34 cellular contexts compared by ENCODE assay signal in genomic region chr13:66528903-66529576, GRCh38.
DNase-seq lines count a peak whose midpoint lies in the region; ATAC-seq, FAIRE-seq and TF ChIP-seq lines count a peak whose summit lies in the region.
"Had no signal": no experiment of that assay in that cellular context is flagged by ENCODE, and none has a peak within 500 bp of the region (broad histone marks: within the 10 kb centered on the region; RNA-seq: fewer than 3 reads in every experiment).

No MANE protein-coding gene starts in this region.

- H3K9ac ChIP-seq in K562 (ENCODE audit: insufficient read depth in 1 of 2, low read depth in 2 of 2, low read length in 2 of 2) = no peak overlapping the region

- no peaks in the 10 kb centered on the region for H4K20me1 ChIP-seq in K562 (replicated peaks; ENCODE audit: control insufficient read depth, insufficient read depth, low read length)

- in situ Hi-C loops in K562 (cut with MboI) = no loop called here

- CTCF ChIA-PET in K562 (lab: Yijun Ruan, JAX; ENCODE audit: low intra/inter-chr PET ratio) = no interaction called here

- no peak for TF ChIP-seq EP300 in K562 (IDR thresholded peaks at IDR 0.05; ENCODE audit: low read length)

- intact Hi-C loops in K562 (cut with micrococcal nuclease) (no loop called here), thyroid gland (cut with DNase I) (no loop called here)

- no peaks in the 10 kb centered on the region for H3K9me1 ChIP-seq in K562 (ENCODE audit: control insufficient read depth, insufficient read depth, low read length)

- no peak overlapping the region for H2AFZ ChIP-seq in K562 (ENCODE audit: low read depth, low read length)

- H3K4me2 ChIP-seq in K562 (ENCODE audit: insufficient read depth, low read length) = no peak overlapping the region

- H3K9me3 Mint-ChIP-seq in type B pancreatic cell = no peaks in the 10 kb centered on the region
- H3K9me3 Mint-ChIP-seq: activated T-helper 1 cell treated with anti-CD3 and anti-CD28 coated beads, Interleukin-12 subunit alpha, Interleukin-12 subunit beta, Interleukin-2, Interleukin-4 antibody, amounts not matched to agents 30 ng/mL and 10 ng/mL and 1 ng/mL, durations not matched to agents 14 hours and 24 hours and 36 hours had no signal

- peaks cover 42% of the 10 kb centered on the region for H3K4me1 Mint-ChIP-seq in type B pancreatic cell (ENCODE audit: unreplicated experiment)
- H3K4me1 Mint-ChIP-seq: stimulated activated effector memory CD8-positive, alpha-beta T cell treated with anti-CD3 and anti-CD28 coated beads, Interleukin-12 subunit alpha, Interleukin-12 subunit beta, amount 100 ng/mL, for 72 hours; T-cell had no signal

- no peak for TF ChIP-seq CTCF in K562 (IDR thresholded peaks at IDR 0.05 in 2 of 3, conservative IDR thresholded peaks at IDR 0.05 in 1 of 3; ENCODE audit: insufficient read depth in 2 of 3, low read depth in 1 of 3, low read length in 3 of 3)
- TF ChIP-seq CTCF in type B pancreatic cell (conservative IDR thresholded peaks at IDR 0.05) = no peak
- TF ChIP-seq CTCF in thyroid gland (IDR thresholded peaks at IDR 0.05) = no peak

- H3K27ac Mint-ChIP-seq in type B pancreatic cell = peak overlapping the region; percentile 11
- H3K27ac Mint-ChIP-seq: activated T-helper 1 cell treated with anti-CD3 and anti-CD28 coated beads, Interleukin-12 subunit alpha, Interleukin-12 subunit beta, Interleukin-2, Interleukin-4 antibody, amounts not matched to agents 30 ng/mL and 10 ng/mL and 1 ng/mL, durations not matched to agents 14 hours and 24 hours and 36 hours; CD14-positive monocyte; stimulated activated effector memory CD8-positive, alpha-beta T cell treated with anti-CD3 and anti-CD28 coated beads, Interleukin-12 subunit alpha, Interleukin-12 subunit beta, amount 100 ng/mL, for 72 hours; T-cell had no signal

- H3K79me2 ChIP-seq in K562 (ENCODE audit: control insufficient read depth, insufficient read depth, low read length) = no peaks in the 10 kb centered on the region

- H3K4me3 Mint-ChIP-seq in type B pancreatic cell = peak overlapping the region; percentile 1
- H3K4me3 Mint-ChIP-seq: activated T-helper 1 cell treated with anti-CD3 and anti-CD28 coated beads, Interleukin-12 subunit alpha, Interleukin-12 subunit beta, Interleukin-2, Interleukin-4 antibody, amounts not matched to agents 30 ng/mL and 10 ng/mL and 1 ng/mL, durations not matched to agents 14 hours and 24 hours and 36 hours; stimulated activated effector memory CD8-positive, alpha-beta T cell treated with anti-CD3 and anti-CD28 coated beads, Interleukin-12 subunit alpha, Interleukin-12 subunit beta, amount 100 ng/mL, for 72 hours; T-cell had no signal

- H3K27me3 Mint-ChIP-seq in type B pancreatic cell = peaks cover 30% of the 10 kb centered on the region
- H3K27me3 Mint-ChIP-seq: T-cell had no signal

- H3K9me3 ChIP-seq in K562 (replicated peaks; ENCODE audit: control insufficient read depth, insufficient read depth, low read depth, low read length) (no peaks in the 10 kb centered on the region), thyroid gland (no peaks in the 10 kb centered on the region)
- H3K9me3 ChIP-seq: lower lobe of right lung had no signal

- H3K4me3 ChIP-seq in K562 (no peak overlapping the region), thyroid gland (replicated peaks in 1 of 3) (no peak overlapping the region)
- H3K4me3 ChIP-seq: coronary artery, lower lobe of right lung had no signal

- H3K36me3 ChIP-seq in K562 (ENCODE audit: control insufficient read depth, insufficient read depth, low read length) = no peaks in the 10 kb centered on the region
- H3K36me3 ChIP-seq in thyroid gland = no peaks in the 10 kb centered on the region
- H3K36me3 ChIP-seq: lower lobe of right lung had no signal

- BruUV-seq in K562 (replicated peaks; lab: Mats Ljungman, UMichigan) = no TSS peak

- H3K27me3 ChIP-seq in K562 (ENCODE audit: control insufficient read depth in 2 of 2, insufficient read depth in 2 of 2, low read length in 2 of 2) (no peaks in the 10 kb centered on the region), thyroid gland (no peaks in the 10 kb centered on the region)

- TF ChIP-seq RAD21 in K562 (CRISPR knock-in tag; conservative IDR thresholded peaks at IDR 0.05 in 1 of 2, IDR thresholded peaks at IDR 0.05 in 1 of 2) = no peak

- WGBS in K562 (ENCODE audit: insufficient coverage, low coverage, missing lambda C conversion rate) = 22% methylated on average over 2 of the region's 2 CpGs
- WGBS in thyroid gland, 2 donors = 63 to 70% methylated on average over 2 of the region's 2 CpGs

- H3K27ac ChIP-seq in K562 (ENCODE audit: extremely low read depth, low read depth, low read length) (no peak overlapping the region), thyroid gland (no peak overlapping the region)
- H3K27ac ChIP-seq: 22Rv1, coronary artery, lower lobe of right lung had no signal

- no peak for FAIRE-seq in K562 (lab: Jason Lieb, UNC)
- FAIRE-seq: GM19239 had no signal

- ATAC-seq in K562 = no peak
- no peak for ATAC-seq in GM18870 (IDR thresholded peaks at IDR 0.05; ENCODE audit: unreplicated experiment)
- ATAC-seq: activated CD4-positive, CD25-positive, alpha-beta regulatory T cell treated with anti-CD3 and anti-CD28 coated beads, Interleukin-2, amount 50 U/mL, for 24 hours; lower lobe of right lung; Panc1; sciatic nerve; stimulated activated effector memory CD8-positive, alpha-beta T cell treated with anti-CD3 and anti-CD28 coated beads, Interleukin-12 subunit alpha, Interleukin-12 subunit beta, amount 100 ng/mL, for 72 hours; T-cell had no signal

- TF ChIP-seq POLR2A in K562 (conservative IDR thresholded peaks at IDR 0.05) (no peak), thyroid gland (IDR thresholded peaks at IDR 0.05) (no peak)

- H3K4me1 ChIP-seq in K562 (replicated peaks in 1 of 2; ENCODE audit: control insufficient read depth in 2 of 2, insufficient read depth in 2 of 2, low read length in 2 of 2) (no peaks in the 10 kb centered on the region), thyroid gland (no peaks in the 10 kb centered on the region)
- H3K4me1 ChIP-seq: lower lobe of right lung had no signal

- DNase-seq in NCI-H146 (lab: John Stamatoyannopoulos, UW) (peak; percentile 13), NCI-H146 treated with DMSO at 0.1 percent for 48 hours (lab: John Stamatoyannopoulos, UW; ENCODE audit: unreplicated experiment) (no peak), NCI-H69 (lab: John Stamatoyannopoulos, UW) (peak; percentile 95), K562 (ENCODE audit: extremely low read depth in 1 of 4, low spot score in 3 of 4) (no peak), type B pancreatic cell (ENCODE audit: extremely low spot score, unreplicated experiment) (no peak), NCI-H526 (lab: John Stamatoyannopoulos, UW) (no peak), thyroid gland (no peak)
- DNase-seq: activated CD4-positive, alpha-beta T cell treated with anti-CD3 and anti-CD28 coated beads, Interleukin-2, amount 50 U/mL, for 48 hours; activated CD8-positive, alpha-beta memory T cell treated with anti-CD3 and anti-CD28 coated beads, Interleukin-2, amount 50 U/mL, for 4 hours; activated naive CD4-positive, alpha-beta T cell treated with anti-CD3 and anti-CD28 coated beads, Interleukin-2, amount 50 U/mL, for 16 hours; DMS79; effector memory CD4-positive, alpha-beta T cell; erythroblast; GF-D8; HCEC 1CT; head of caudate nucleus; lower lobe of right lung; NCI-H187; NCI-H226; posterior cingulate gyrus; SIG-M5; stimulated activated CD4-positive, alpha-beta T cell treated with anti-CD3 and anti-CD28 coated beads, Interleukin-4, amount 100 ng/mL, for 24 hours; substantia nigra; T-cell had no signal

- no peaks in the 10 kb centered on the region for H3K36me3 Mint-ChIP-seq in type B pancreatic cell
- H3K36me3 Mint-ChIP-seq: CD14-positive monocyte; stimulated activated effector memory CD8-positive, alpha-beta T cell treated with anti-CD3 and anti-CD28 coated beads, Interleukin-12 subunit alpha, Interleukin-12 subunit beta, amount 100 ng/mL, for 72 hours; T-cell had no signal

- POLR2A ChIA-PET in K562 (lab: Yijun Ruan, JAX) = no interaction called here

TF ChIP-seq in K562, 482 proteins besides CTCF, POLR2A, EP300 and RAD21:
- no peak for TF ChIP-seq TAF1 (IDR thresholded peaks at IDR 0.05; ENCODE audit: control insufficient read depth, extremely low read depth, insufficient read depth, low read length, severe bottlenecking)
- TF ChIP-seq, protein P1, sequence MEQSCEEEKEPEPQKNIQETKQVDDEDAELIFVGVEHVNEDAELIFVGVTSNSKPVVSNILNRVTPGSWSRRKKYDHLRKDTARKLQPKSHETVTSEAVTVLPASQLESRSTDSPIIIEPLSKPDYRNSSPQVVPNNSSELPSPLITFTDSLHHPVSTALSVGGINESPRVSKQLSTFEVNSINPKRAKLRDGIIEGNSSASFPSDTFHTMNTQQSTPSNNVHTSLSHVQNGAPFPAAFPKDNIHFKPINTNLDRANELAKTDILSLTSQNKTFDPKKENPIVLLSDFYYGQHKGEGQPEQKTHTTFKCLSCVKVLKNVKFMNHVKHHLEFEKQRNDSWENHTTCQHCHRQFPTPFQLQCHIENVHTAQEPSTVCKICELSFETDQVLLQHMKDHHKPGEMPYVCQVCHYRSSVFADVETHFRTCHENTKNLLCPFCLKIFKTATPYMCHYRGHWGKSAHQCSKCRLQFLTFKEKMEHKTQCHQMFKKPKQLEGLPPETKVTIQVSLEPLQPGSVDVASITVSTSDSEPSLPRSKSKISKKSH (CRISPR knock-in tag; IDR thresholded peaks at IDR 0.05) = no peak
- TF ChIP-seq PBX2 (CRISPR knock-in tag; IDR thresholded peaks at IDR 0.05; ENCODE audit: low read depth) = no peak
- peak; percentile 39; the same call in 1 of the 2 replicates for TF ChIP-seq PBX2 (tag; conservative IDR thresholded peaks at IDR 0.05; ENCODE audit: low read depth)
- no peak for TF ChIP-seq ZNF316 (IDR thresholded peaks at IDR 0.05)
- TF ChIP-seq TFAM (CRISPR knock-in tag; conservative IDR thresholded peaks at IDR 0.05) = no peak

Comparison
In these comparisons a context has a peak if more than half of its experiments do, and no peak if none do; other contexts are left out.
1. DNase-seq: peak in NCI-H146 (single experiment) and NCI-H69 (single experiment); none in NCI-H146 treated with DMSO at 0.1 percent for 48 hours (single experiment), K562 (0 of 4), type B pancreatic cell (single experiment), NCI-H526 (0 of 2) and thyroid gland (0 of 2).